Comparison of ENCODE assay signal across 1 cellular context in the genomic region with DNA sequence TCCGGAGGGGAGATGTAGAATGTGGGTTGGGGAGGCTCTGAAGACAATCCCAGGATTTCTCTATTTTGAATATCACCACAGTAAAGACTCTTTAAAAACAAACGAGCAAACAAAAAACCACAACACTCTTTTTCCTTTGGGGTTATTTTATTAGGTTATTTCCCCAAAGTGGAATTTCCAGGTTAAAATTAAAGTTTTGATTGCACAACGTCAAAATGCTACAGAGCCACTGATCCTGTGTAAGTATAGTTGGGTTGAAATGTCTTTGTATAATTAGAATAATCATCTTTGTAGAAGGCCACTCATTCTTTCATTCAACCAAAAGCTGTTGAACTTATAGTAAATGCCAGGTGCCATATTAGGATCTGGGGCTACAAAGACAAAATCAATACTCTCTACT.
TF ChIP-seq lines count a peak whose summit lies in the region.

No MANE protein-coding gene starts in this region.

TF ChIP-seq in IMR-90, 13 proteins besides CTCF, POLR2A, EP300 and RAD21:
- TF ChIP-seq FOS (IDR thresholded peaks at IDR 0.05; ENCODE audit: low read depth, low read length), result no peak
- TF ChIP-seq CEBPB (IDR thresholded peaks at IDR 0.05; ENCODE audit: low read depth, low read length), result peak; percentile 58
